8 cellular contexts compared by ENCODE assay signal in genomic region chr22:33018232-33018864, GRCh38. TPM values are rescaled to one million over a fixed set of nuclear protein-coding genes. Genes with fewer than 3 reads are reported as not detected.
DNase-seq lines count a peak whose midpoint lies in the region; ATAC-seq, FAIRE-seq and TF ChIP-seq lines count a peak whose summit lies in the region.

No MANE protein-coding gene starts in this region.

- no peak overlapping the region for H3K27ac ChIP-seq in trophoblast cell (ENCODE audit: low read depth, low read length)

- H3K79me1 ChIP-seq in trophoblast cell (ENCODE audit: low read length): no peaks in the 10 kb centered on the region

- no peak overlapping the region for H3K4me3 Mint-ChIP-seq in activated T-cell treated with anti-CD3 and anti-CD28 coated beads, Interleukin-2, amount 50 U/mL, for 72 hours

- no peaks in the 10 kb centered on the region for H3K9me3 Mint-ChIP-seq in activated T-cell treated with anti-CD3 and anti-CD28 coated beads, Interleukin-2, amount 50 U/mL, for 72 hours

- no peak overlapping the region for H3K4me2 ChIP-seq in trophoblast cell (ENCODE audit: low read length)

- no peak overlapping the region for H4K91ac ChIP-seq in trophoblast cell (ENCODE audit: low read depth, low read length)

- no peak overlapping the region for H2BK5ac ChIP-seq in trophoblast cell (ENCODE audit: low read depth, low read length, poor library complexity)

- H3K4me1 ChIP-seq in trophoblast cell (ENCODE audit: control insufficient read depth in 1 of 2, insufficient read depth in 2 of 2, low read length in 2 of 2): no peaks in the 10 kb centered on the region

- peak in 1 of 2 donors; percentile 48 for ATAC-seq in activated T-cell treated with anti-CD3 and anti-CD28 coated beads, Interleukin-2, amount 50 U/mL, for 72 hours (replicated peaks in 1 of 2)
- ATAC-seq in GM19463 (IDR thresholded peaks at IDR 0.05; ENCODE audit: unreplicated experiment): no peak

- H3K27me3 Mint-ChIP-seq in activated T-cell treated with anti-CD3 and anti-CD28 coated beads, Interleukin-2, amount 50 U/mL, for 72 hours (ENCODE audit: low read depth): no peaks in the 10 kb centered on the region

- H3K9ac ChIP-seq in trophoblast cell (ENCODE audit: low read length): no peak overlapping the region

- peak; percentile 34 for FAIRE-seq in A204.1 (lab: Jason Lieb, UNC)

- no peak overlapping the region for H4K8ac ChIP-seq in trophoblast cell (ENCODE audit: low read depth, low read length)

- no peak overlapping the region for H3K4me3 ChIP-seq in trophoblast cell (ENCODE audit: low read depth, low read length)

- no peaks in the 10 kb centered on the region for H3K79me2 ChIP-seq in trophoblast cell (ENCODE audit: control insufficient read depth, insufficient read depth, low read length, poor library complexity)

- no peak overlapping the region for H3K23ac ChIP-seq in trophoblast cell (ENCODE audit: low read length)

- no peaks in the 10 kb centered on the region for H3K9me3 ChIP-seq in trophoblast cell (ENCODE audit: insufficient read depth, low read depth, low read length)

- no peak overlapping the region for H3K18ac ChIP-seq in trophoblast cell (ENCODE audit: low read length)

- no peak overlapping the region for H2AK5ac ChIP-seq in trophoblast cell (ENCODE audit: low read length)

- H3K36me3 ChIP-seq in trophoblast cell (ENCODE audit: control insufficient read depth in 1 of 2, insufficient read depth in 2 of 2, low read length in 2 of 2): no peaks in the 10 kb centered on the region

- H3K4me1 Mint-ChIP-seq in activated T-cell treated with anti-CD3 and anti-CD28 coated beads, Interleukin-2, amount 50 U/mL, for 72 hours (ENCODE audit: low read depth): peaks cover 6% of the 10 kb centered on the region

- H2BK120ac ChIP-seq in trophoblast cell (ENCODE audit: insufficient read depth, low read length, poor library complexity): no peak overlapping the region

- DNase-seq in NCI-H2227 treated with DMSO at 0.1 percent for 48 hours (lab: John Stamatoyannopoulos, UW): peak; percentile 45
- DNase-seq in activated T-cell treated with anti-CD3 and anti-CD28 coated beads, Interleukin-2, amount 50 U/mL, for 72 hours: peak; percentile 53 to 57
- DNase-seq in glomerular visceral epithelial cell (ENCODE audit: extremely low spot score): peak; percentile 1
- DNase-seq in trophoblast cell: peak; percentile 40 to 83
- no peak for DNase-seq in ureter (ENCODE audit: low spot score)

- H2BK12ac ChIP-seq in trophoblast cell (ENCODE audit: low read length): no peak overlapping the region

- peak; percentile 87 for TF ChIP-seq CTCF in GM12872 (IDR thresholded peaks at IDR 0.05; ENCODE audit: insufficient read depth, low read depth, low read length)

- no peaks in the 10 kb centered on the region for H3K36me3 Mint-ChIP-seq in activated T-cell treated with anti-CD3 and anti-CD28 coated beads, Interleukin-2, amount 50 U/mL, for 72 hours (ENCODE audit: insufficient read depth in 2 of 2)

- H3K27ac Mint-ChIP-seq in activated T-cell treated with anti-CD3 and anti-CD28 coated beads, Interleukin-2, amount 50 U/mL, for 72 hours: no peak overlapping the region

- no peaks in the 10 kb centered on the region for H3K27me3 ChIP-seq in trophoblast cell (ENCODE audit: insufficient read depth, low read length)

- WGBS in trophoblast cell (ENCODE audit: extremely low coverage, insufficient coverage, insufficient read length): no CpG with 5 or more reads among the region's 7 CpGs

- no peak overlapping the region for H3K14ac ChIP-seq in trophoblast cell (ENCODE audit: low read length)

- no peak overlapping the region for H3K4ac ChIP-seq in trophoblast cell (ENCODE audit: low read depth, low read length)

- H4K12ac ChIP-seq in trophoblast cell (ENCODE audit: low read depth, low read length): no peak overlapping the region

- no peak overlapping the region for H2AFZ ChIP-seq in trophoblast cell (ENCODE audit: insufficient read depth, low read length, poor library complexity)

RNA-seq across cellular contexts. Expression of gene SYN3, which starts 39.8 kb away (rescaled TPM):
- total RNA-seq in activated T-cell treated with anti-CD3 and anti-CD28 coated beads, Interleukin-2, amount 50 U/mL, for 72 hours: not detected
- polyA plus RNA-seq in trophoblast cell (2013): 0.97 and 1.3 TPM in 2 replicates
- total RNA-seq in ureter: 0.70 TPM
